In genomic region chr15:28264166-28264565, GRCh38 we compare ENCODE assay signal across 16 cellular contexts. TPM values are rescaled to one million over a fixed set of nuclear protein-coding genes. Genes with fewer than 3 reads are reported as not detected.
DNase-seq lines count a peak whose midpoint lies in the region; ATAC-seq and TF ChIP-seq lines count a peak whose summit lies in the region.
"Had no signal": no experiment of that assay in that cellular context is flagged by ENCODE, and none has a peak within 500 bp of the region (broad histone marks: within the 10 kb centered on the region; RNA-seq: fewer than 3 reads in every experiment).

No MANE protein-coding gene starts in this region.

- DNase-seq in GM23338 (ENCODE audit: low spot score) (no peak), activated B cell treated with CpG ODN at 0.5 μM for 24 hours (no peak), esophagus muscularis mucosa (ENCODE audit: extremely low spot score) (peak; percentile 57), cerebellar nuclear complex (lab: John Stamatoyannopoulos, UW) (no peak), DMS79 (lab: John Stamatoyannopoulos, UW) (no peak), ovary (no peak)
- DNase-seq: BE2C; CD4-positive, alpha-beta memory T cell; COR-L47; DMS153; DND-41; GDM1; IMR-90; KBM-7 had no signal

- peaks cover 48% of the 10 kb centered on the region for H3K79me2 ChIP-seq in GM23338 (replicated peaks; ENCODE audit: insufficient read depth)

- H3K36me3 ChIP-seq in GM23338 (ENCODE audit: insufficient read depth) = peaks cover 44% of the 10 kb centered on the region
- H3K36me3 ChIP-seq in esophagus muscularis mucosa = peaks cover 50 to 78% (median 61%) of the 10 kb centered on the region in 4 donors
- peaks cover 4% of the 10 kb centered on the region for H3K36me3 ChIP-seq in ovary

- H3K4me1 Mint-ChIP-seq in GM23338 (peaks cover 18% of the 10 kb centered on the region; the same call in 2 of the 3 replicates), activated B cell treated with CpG ODN at 0.5 μM for 24 hours (peaks cover 16% of the 10 kb centered on the region)

- CTCF ChIA-PET in activated B cell treated with CpG ODN at 0.5 μM for 24 hours (lab: Charles Lee) = no interaction called here

- WGBS in esophagus muscularis mucosa = 94% methylated on average over 6 of the region's 6 CpGs
- WGBS in ovary, 3 donors = 85 to 89% (median 87%) methylated on average over 6 of the region's 6 CpGs

- TF ChIP-seq EP300 in esophagus muscularis mucosa (IDR thresholded peaks at IDR 0.05) = no peak
- no peak for TF ChIP-seq EP300 in ovary (IDR thresholded peaks at IDR 0.05)

- POLR2A ChIA-PET in activated B cell treated with CpG ODN at 0.5 μM for 24 hours (lab: Charles Lee) = no interaction called here

- ATAC-seq in GM23338 (no peak), activated B cell treated with CpG ODN at 0.5 μM for 24 hours (ENCODE audit: low read depth) (no peak), GM21576 (IDR thresholded peaks at IDR 0.05; ENCODE audit: unreplicated experiment) (no peak)

- H3K9me2 ChIP-seq in GM23338 (ENCODE audit: insufficient read depth) = no peaks in the 10 kb centered on the region

- H3K4me1 ChIP-seq in GM23338 (ENCODE audit: insufficient read depth) (no peaks in the 10 kb centered on the region), esophagus muscularis mucosa (peaks cover 0 to 12% (median 6%) of the 10 kb centered on the region in 4 donors), ovary (ENCODE audit: insufficient read depth) (no peaks in the 10 kb centered on the region)
- H3K4me1 ChIP-seq: BE2C had no signal

- no peak overlapping the region for H3K4me2 ChIP-seq in GM23338

- H3K4me3 Mint-ChIP-seq in GM23338 = no peak overlapping the region
- H3K4me3 Mint-ChIP-seq in activated B cell treated with CpG ODN at 0.5 μM for 24 hours = peak overlapping the region; percentile 1
- H3K4me3 Mint-ChIP-seq: CD4-positive, alpha-beta memory T cell had no signal

- no peak overlapping the region for H2AFZ ChIP-seq in GM23338

- no peak overlapping the region for H3K4me3 ChIP-seq in GM23338
- no peak overlapping the region for H3K4me3 ChIP-seq in esophagus muscularis mucosa
- H3K4me3 ChIP-seq in ovary = no peak overlapping the region

- H3K36me3 Mint-ChIP-seq in GM23338 (ENCODE audit: low read depth) (peaks cover 73% of the 10 kb centered on the region), activated B cell treated with CpG ODN at 0.5 μM for 24 hours (ENCODE audit: low read depth) (peaks cover 89% of the 10 kb centered on the region)

- intact Hi-C loops in activated B cell treated with CpG ODN at 0.5 μM for 24 hours (cut with micrococcal nuclease) (no loop called here), esophagus muscularis mucosa (cut with DNase I) (no loop called here), ovary (cut with DNase I) (no loop called here)

- TF ChIP-seq CTCF in GM23338 (conservative IDR thresholded peaks at IDR 0.05; ENCODE audit: low read depth in 2 of 2) (no peak), activated B cell treated with CpG ODN at 0.5 μM for 24 hours (IDR thresholded peaks at IDR 0.05) (no peak), esophagus muscularis mucosa (IDR thresholded peaks at IDR 0.05) (no peak), ovary (IDR thresholded peaks at IDR 0.05) (no peak)

- no peak for TF ChIP-seq POLR2A in esophagus muscularis mucosa (IDR thresholded peaks at IDR 0.05; ENCODE audit: low read depth)
- TF ChIP-seq POLR2A in ovary (IDR thresholded peaks at IDR 0.05) = no peak

- H3K27ac Mint-ChIP-seq in GM23338 (peak overlapping the region; percentile 20; the same call in 1 of the 2 replicates), activated B cell treated with CpG ODN at 0.5 μM for 24 hours (no peak overlapping the region)

- no peaks in the 10 kb centered on the region for H3F3A ChIP-seq in GM23338 (replicated peaks; ENCODE audit: low read depth)

- no peaks in the 10 kb centered on the region for H3K9me3 Mint-ChIP-seq in GM23338
- H3K9me3 Mint-ChIP-seq in activated B cell treated with CpG ODN at 0.5 μM for 24 hours = no peaks in the 10 kb centered on the region
- H3K9me3 Mint-ChIP-seq: CD4-positive, alpha-beta memory T cell had no signal

- H3K27me3 Mint-ChIP-seq in GM23338 (ENCODE audit: insufficient read depth, low read depth, poor library complexity) (peaks cover 5% of the 10 kb centered on the region), activated B cell treated with CpG ODN at 0.5 μM for 24 hours (no peaks in the 10 kb centered on the region)
- H3K27me3 Mint-ChIP-seq: CD4-positive, alpha-beta memory T cell had no signal

- H3K27ac ChIP-seq in GM23338 (ENCODE audit: low read depth) (no peak overlapping the region), esophagus muscularis mucosa (replicated peaks in 1 of 4) (no peak overlapping the region), ovary (no peak overlapping the region)
- H3K27ac ChIP-seq: C4-2B had no signal

- H3K9me3 ChIP-seq in esophagus muscularis mucosa (peaks cover 0 to 3% (median 0%) of the 10 kb centered on the region in 4 donors), ovary (no peaks in the 10 kb centered on the region)
- H3K9me3 ChIP-seq: BE2C had no signal

- H3K27me3 ChIP-seq in GM23338 (ENCODE audit: insufficient read depth) (no peaks in the 10 kb centered on the region), esophagus muscularis mucosa (no peaks in the 10 kb centered on the region), ovary (no peaks in the 10 kb centered on the region)
- H3K27me3 ChIP-seq: BE2C had no signal

- peaks cover 23% of the 10 kb centered on the region for H4K20me1 ChIP-seq in GM23338 (replicated peaks; ENCODE audit: insufficient read depth)

TF ChIP-seq in GM23338, 12 proteins besides CTCF, POLR2A, EP300 and RAD21:
- TF ChIP-seq REST (IDR thresholded peaks at IDR 0.05; ENCODE audit: unreplicated experiment) (no peak), EZH2phosphoT487 (IDR thresholded peaks at IDR 0.05; ENCODE audit: unreplicated experiment) (no peak), ZNF331 (CRISPR knock-in tag; IDR thresholded peaks at IDR 0.05; ENCODE audit: low read depth) (no peak), STAT1 (IDR thresholded peaks at IDR 0.05; ENCODE audit: unreplicated experiment) (no peak), ETS1 (IDR thresholded peaks at IDR 0.05) (no peak), CREB1 (CRISPR knock-in tag; IDR thresholded peaks at IDR 0.05; ENCODE audit: low read depth) (no peak), ZNF114 (CRISPR knock-in tag; IDR thresholded peaks at IDR 0.05) (no peak)

RNA-seq across cellular contexts. Expression of gene HERC2, which starts 57.8 kb away (rescaled TPM):
- total RNA-seq in GM23338 (2014; rRNA removed; shearing (Covaris generic)) = 73.4 and 80.7 TPM in 2 replicates
- 71.3 and 74.7 TPM in 2 replicates for polyA plus RNA-seq in GM23338 (2016; fragmentation: Nextera tagmentation; extraction: Ambion mirVana)
- 45.7 and 49.1 TPM in 2 replicates for total RNA-seq in activated B cell treated with CpG ODN at 0.5 μM for 24 hours
- 10 to 100 TPM; 57.0 to 96.3 (median 66.0) TPM for total RNA-seq in esophagus muscularis mucosa
- total RNA-seq in ovary = 10 to 100 TPM; 33.3 to 83.3 (median 58.1) TPM
- polyA plus RNA-seq in ovary = 10 to 100 TPM; 48.2 to 48.3 TPM
